In the genomic region with DNA sequence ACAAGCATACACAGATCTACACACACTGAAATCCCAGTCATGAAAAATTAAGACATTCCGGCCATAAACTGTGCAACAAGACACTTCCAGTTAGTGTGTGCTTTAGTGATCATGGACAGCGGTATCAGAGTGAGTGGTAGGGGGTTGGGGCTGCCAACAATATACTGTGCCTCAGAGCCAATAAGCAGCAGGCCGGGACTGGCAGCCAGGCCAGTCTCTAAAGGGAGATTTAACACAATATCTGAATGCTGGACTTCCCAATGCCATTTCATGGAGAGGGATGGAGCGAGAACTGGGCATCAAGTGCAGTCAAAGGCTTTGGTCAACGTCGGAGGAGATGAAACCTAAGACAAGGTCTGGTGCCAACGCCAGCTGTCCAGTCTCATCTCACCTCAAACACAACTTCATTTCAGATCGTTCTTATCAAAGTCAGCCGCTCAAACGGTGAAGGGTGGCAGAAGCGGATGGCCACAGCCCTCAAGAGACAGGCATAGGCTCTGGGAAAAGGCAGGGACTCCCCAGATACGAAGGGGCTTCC, we compare ENCODE assay signal across 8 cellular contexts. TPM values are rescaled to one million over a fixed set of nuclear protein-coding genes. Genes with fewer than 3 reads are reported as not detected.
DNase-seq lines count a peak whose midpoint lies in the region; ATAC-seq and TF ChIP-seq lines count a peak whose summit lies in the region.

No MANE protein-coding gene starts in this region.

- no peaks in the 10 kb centered on the region for H3K9me2 ChIP-seq in Karpas-422 (replicated peaks; ENCODE audit: insufficient read depth, low read length)

- peak overlapping the region; percentile 91 for H4K91ac ChIP-seq in mesenchymal stem cell (ENCODE audit: low read length)

- peaks cover 56% of the 10 kb centered on the region for H3K79me2 ChIP-seq in Karpas-422 (ENCODE audit: low read length)

- H3K9me3 ChIP-seq in Karpas-422 (ENCODE audit: low read length) (no peaks in the 10 kb centered on the region), mesenchymal stem cell (ENCODE audit: control insufficient read depth, low read length) (no peaks in the 10 kb centered on the region), thoracic aorta (no peaks in the 10 kb centered on the region)

- POLR2A ChIA-PET in WTC11 (lab: Charles Lee): interaction anchor here (0.6 to 1.4 kb wide), 2 partner anchors 28 to 209 kb away, joined by 3 to 7 read pairs; partner anchors contain the start of gene PPM1D

- H3K9ac ChIP-seq in Karpas-422 (ENCODE audit: low read length) (peak overlapping the region; percentile 95), mesenchymal stem cell (ENCODE audit: low read length) (peak overlapping the region; percentile 97)

- 6% methylated on average over 12 of the region's 12 CpGs for WGBS in mesenchymal stem cell

- peak overlapping the region; percentile 98 to 100 for H3K18ac ChIP-seq in mesenchymal stem cell (ENCODE audit: low read depth in 1 of 2, low read length in 2 of 2)

- peak overlapping the region; percentile 69 for H2BK120ac ChIP-seq in mesenchymal stem cell (ENCODE audit: low read depth, low read length)

- peak overlapping the region; percentile 14 to 94 for H2BK12ac ChIP-seq in mesenchymal stem cell (ENCODE audit: low read length in 2 of 2)

- H3K23ac ChIP-seq in mesenchymal stem cell (ENCODE audit: low read length in 2 of 2): peak overlapping the region in 1 of 2 experiments; percentile 96

- ATAC-seq in WTC11 (no peak), thoracic aorta (ENCODE audit: insufficient number of reproducible peaks, low FRiP score, low read depth) (no peak), GM19324 (IDR thresholded peaks at IDR 0.05; ENCODE audit: low FRiP score, unreplicated experiment) (no peak)

- TF ChIP-seq CTCF in WTC11 (IDR thresholded peaks at IDR 0.05): no peak
- no peak for TF ChIP-seq CTCF in thoracic aorta (IDR thresholded peaks at IDR 0.05)

- H3K4me1 Mint-ChIP-seq in WTC11: peaks cover 56% of the 10 kb centered on the region

- no peaks in the 10 kb centered on the region for H3K36me3 Mint-ChIP-seq in WTC11

- H3K4me3 ChIP-seq in Karpas-422 (ENCODE audit: low read length): peak overlapping the region; percentile 89
- H3K4me3 ChIP-seq in mesenchymal stem cell (ENCODE audit: insufficient read depth in 1 of 2, low read depth in 1 of 2, low read length in 2 of 2): peak overlapping the region; percentile 85 to 94
- H3K4me3 ChIP-seq in thoracic aorta: peak overlapping the region; percentile 88

- no peak overlapping the region for H2BK5ac ChIP-seq in mesenchymal stem cell (ENCODE audit: low read depth, low read length, poor library complexity, severe bottlenecking)

- H3K14ac ChIP-seq in mesenchymal stem cell (ENCODE audit: low read length in 2 of 2): peak overlapping the region in 1 of 2 experiments; percentile 100

- H2AFZ ChIP-seq in Karpas-422 (ENCODE audit: low read length): no peak overlapping the region
- no peak overlapping the region for H2AFZ ChIP-seq in mesenchymal stem cell (ENCODE audit: low read depth, low read length)

- DNase-seq in ELF-1 (ENCODE audit: low read depth, low spot score): peak; percentile 51
- peak; percentile 67 for DNase-seq in Karpas-422
- no peak for DNase-seq in WTC11 (ENCODE audit: low spot score)
- DNase-seq in ecto neural progenitor cell (ENCODE audit: low spot score): peak; percentile 62
- DNase-seq in mesenchymal stem cell: peak; percentile 76
- no peak for DNase-seq in thoracic aorta (ENCODE audit: low spot score)
- no peak for DNase-seq in NCI-H345 treated with DMSO at 0.1 percent for 48 hours (lab: John Stamatoyannopoulos, UW; ENCODE audit: unreplicated experiment)

- CTCF ChIA-PET in WTC11 (lab: Charles Lee): interaction anchor here (1.0 to 1.3 kb wide), 5 partner anchors 8 to 251 kb away, joined by 3 to 10 read pairs (median 4); no protein-coding TSS in a partner anchor

- peak overlapping the region; percentile 52 for H4K8ac ChIP-seq in mesenchymal stem cell (ENCODE audit: low read length)

- H3K4me1 ChIP-seq in Karpas-422 (ENCODE audit: low read length) (peaks cover 48% of the 10 kb centered on the region), mesenchymal stem cell (ENCODE audit: control insufficient read depth, insufficient read depth, low read depth, low read length) (peaks cover 1% of the 10 kb centered on the region), thoracic aorta (ENCODE audit: control insufficient read depth in 1 of 2, low read depth in 2 of 2) (peaks cover 15 to 26% of the 10 kb centered on the region in 2 donors)

- peak overlapping the region; percentile 90 to 100 for H3K4ac ChIP-seq in mesenchymal stem cell (ENCODE audit: low read depth in 1 of 2, low read length in 2 of 2)

- H3K79me1 ChIP-seq in mesenchymal stem cell (replicated peaks; ENCODE audit: low read length, poor library complexity, severe bottlenecking): peaks cover 5% of the 10 kb centered on the region

- H2BK15ac ChIP-seq in mesenchymal stem cell (ENCODE audit: low read depth, poor library complexity, severe bottlenecking): peak overlapping the region; percentile 91

- no peaks in the 10 kb centered on the region for H3K9me3 Mint-ChIP-seq in WTC11

- H3K27ac Mint-ChIP-seq in WTC11: peak overlapping the region; percentile 93

- H3K27me3 Mint-ChIP-seq in WTC11 (ENCODE audit: low read depth): no peaks in the 10 kb centered on the region

- H3K27me3 ChIP-seq in Karpas-422 (ENCODE audit: low read length): no peaks in the 10 kb centered on the region
- H3K27me3 ChIP-seq in mesenchymal stem cell (ENCODE audit: control insufficient read depth in 1 of 2, insufficient read depth in 1 of 2, low read length in 2 of 2): no peaks in the 10 kb centered on the region
- no peaks in the 10 kb centered on the region for H3K27me3 ChIP-seq in thoracic aorta (replicated peaks; ENCODE audit: insufficient read depth)

- no peaks in the 10 kb centered on the region for H4K20me1 ChIP-seq in Karpas-422 (ENCODE audit: insufficient read depth, low read depth, low read length)

- H3K27ac ChIP-seq in Karpas-422 (ENCODE audit: low read length) (peak overlapping the region; percentile 56), mesenchymal stem cell (ENCODE audit: low read length, poor library complexity, severe bottlenecking) (peak overlapping the region; percentile 94), thoracic aorta (peak overlapping the region; percentile 89 to 93)

- H3K4me2 ChIP-seq in Karpas-422 (ENCODE audit: low read depth, low read length, poor library complexity, severe bottlenecking) (peak overlapping the region; percentile 70), mesenchymal stem cell (ENCODE audit: low read length, poor library complexity, severe bottlenecking) (peak overlapping the region; percentile 76)

- H3K36me3 ChIP-seq in Karpas-422 (ENCODE audit: insufficient read depth, low read length): no peaks in the 10 kb centered on the region
- H3K36me3 ChIP-seq in mesenchymal stem cell (ENCODE audit: control insufficient read depth in 1 of 2, insufficient read depth in 2 of 2, low read depth in 1 of 2, low read length in 2 of 2): peaks cover 0 to 4% of the 10 kb centered on the region in 2 experiments
- no peaks in the 10 kb centered on the region for H3K36me3 ChIP-seq in thoracic aorta

- peak overlapping the region; percentile 98 for H3K4me3 Mint-ChIP-seq in WTC11

- peak overlapping the region; percentile 4 for H2AK5ac ChIP-seq in mesenchymal stem cell (ENCODE audit: low read length, severe bottlenecking)

TF ChIP-seq in WTC11, 78 proteins besides CTCF, POLR2A, EP300 and RAD21 (continues in another document):
- no peak for TF ChIP-seq ARID4B (CRISPR knock-in tag; IDR thresholded peaks at IDR 0.05; ENCODE audit: borderline replicate concordance)

RNA-seq across cellular contexts. Expression of gene USP32, which starts 1.0 kb away (rescaled TPM):
- 48.1 and 81.0 TPM in 2 replicates for total RNA-seq in Karpas-422 (2014; rRNA removed; shearing (Covaris generic); ENCODE audit: low replicate concordance)
- total RNA-seq in WTC11 (2021) (91.7 to 103 TPM (median 96.1 TPM) in 3 replicates), thoracic aorta (10 to 100 TPM; 24.8 to 58.4 TPM)
- polyA plus RNA-seq in mesenchymal stem cell (2013, experiment 1 of 2): 34.0 TPM
- 35.1 TPM for polyA plus RNA-seq in mesenchymal stem cell (2013, experiment 2 of 2)

RNA-seq across cellular contexts. Expression of gene CHCT1, which starts 31.3 kb away (rescaled TPM):
- not detected in 2 replicates for total RNA-seq in Karpas-422 (2014; rRNA removed; shearing (Covaris generic); ENCODE audit: low replicate concordance)
- total RNA-seq in WTC11 (2021) (not detected in 3 replicates), thoracic aorta (not detected)
- polyA plus RNA-seq in mesenchymal stem cell (2013, experiment 1 of 2): 0.06 TPM
- polyA plus RNA-seq in mesenchymal stem cell (2013, experiment 2 of 2): not detected

Comparison
In these comparisons a context has a peak if more than half of its experiments do, and no peak if none do; other contexts are left out.
1. DNase-seq: peak in ELF-1 (single experiment), Karpas-422 (single experiment), ecto neural progenitor cell (single experiment) and mesenchymal stem cell (single experiment); none in WTC11 (single experiment), thoracic aorta (single experiment) and NCI-H345 treated with DMSO at 0.1 percent for 48 hours (single experiment).
2. Peak in every context shown above with its lines, with median percentiles within 50 percentile points of each other: H3K27ac ChIP-seq and H3K4me3 ChIP-seq.